9 cellular contexts compared by ENCODE assay signal in the genomic region with DNA sequence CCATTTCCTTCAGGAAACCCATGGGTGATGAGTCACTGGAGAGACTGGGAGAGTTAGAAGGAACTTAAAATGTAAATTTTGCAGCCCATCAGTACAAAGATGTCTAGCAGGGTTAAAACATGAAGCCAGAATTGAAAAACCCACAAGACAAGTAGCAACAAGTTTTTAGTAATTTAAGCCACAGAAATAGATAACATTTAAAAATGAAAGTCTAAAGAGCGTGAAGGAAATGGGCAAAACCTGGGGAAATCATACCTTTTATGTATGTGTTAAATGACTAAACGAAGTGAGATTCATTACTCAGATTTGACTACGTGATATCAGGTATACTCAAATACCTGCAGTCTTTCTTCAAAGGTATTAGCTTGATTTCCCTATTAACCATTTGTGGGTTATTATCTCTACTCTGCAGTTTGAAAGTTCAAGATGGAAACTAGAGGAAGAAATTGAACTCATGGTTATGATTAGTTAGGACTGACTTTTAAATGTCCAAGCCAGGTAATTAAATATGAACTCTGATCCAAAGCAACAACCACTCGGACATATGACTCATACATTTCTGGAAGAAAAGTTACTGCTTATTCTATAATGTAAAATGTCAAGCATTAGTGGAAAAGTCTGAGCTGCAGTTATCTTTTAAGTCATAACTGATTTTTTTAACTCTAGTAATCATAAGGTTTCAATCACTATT.
DNase-seq lines count a peak whose midpoint lies in the region; ATAC-seq and TF ChIP-seq lines count a peak whose summit lies in the region.
"Had no signal": no experiment of that assay in that cellular context is flagged by ENCODE, and none has a peak within 500 bp of the region (broad histone marks: within the 10 kb centered on the region; RNA-seq: fewer than 3 reads in every experiment).

No MANE protein-coding gene starts in this region.

- H4K20me1 ChIP-seq in SK-N-SH (ENCODE audit: insufficient read depth) = no peaks in the 10 kb centered on the region

- H2AFZ ChIP-seq in SK-N-SH (ENCODE audit: low read depth) = no peak overlapping the region; the same call in 1 of the 2 replicates

- H3K27ac ChIP-seq in SK-N-SH (ENCODE audit: low read depth in 2 of 2, low read length in 1 of 2) (peak overlapping the region; percentile 75 to 82), liver (ENCODE audit: low read depth in 1 of 2, low read length in 2 of 2) (peak overlapping the region; percentile 15 to 19), gastroesophageal sphincter (no peak overlapping the region)

- no peak for TF ChIP-seq RAD21 in SK-N-SH (IDR thresholded peaks at IDR 0.05; ENCODE audit: low read length)
- TF ChIP-seq RAD21 in liver (IDR thresholded peaks at IDR 0.05) = no peak

- H3K36me3 ChIP-seq in SK-N-SH (replicated peaks in 1 of 2; ENCODE audit: control insufficient read depth in 1 of 2, insufficient read depth in 2 of 2, low read length in 1 of 2) = no peaks in the 10 kb centered on the region
- H3K36me3 ChIP-seq in liver (ENCODE audit: control insufficient read depth in 4 of 4, insufficient read depth in 3 of 4, low read depth in 1 of 4, low read length in 3 of 4) = no peaks in the 10 kb centered on the region
- no peaks in the 10 kb centered on the region for H3K36me3 ChIP-seq in gastroesophageal sphincter

- H3K4me1 ChIP-seq in SK-N-SH (ENCODE audit: control insufficient read depth in 1 of 2, insufficient read depth in 2 of 2, low read depth in 1 of 2, low read length in 1 of 2) (peaks cover 23 to 36% of the 10 kb centered on the region in 2 experiments), liver (ENCODE audit: control insufficient read depth in 4 of 4, insufficient read depth in 4 of 4, low read length in 3 of 4) (peaks cover 15 to 88% (median 60%) of the 10 kb centered on the region in 4 donors), gastroesophageal sphincter (peaks cover 0 to 8% (median 0%) of the 10 kb centered on the region in 3 donors)

- TF ChIP-seq CTCF in SK-N-SH (IDR thresholded peaks at IDR 0.05) (no peak), liver (IDR thresholded peaks at IDR 0.05; ENCODE audit: low read depth, low read length, missing input control) (no peak), gastroesophageal sphincter (IDR thresholded peaks at IDR 0.05) (no peak)

- POLR2A ChIA-PET in SK-N-SH (lab: Yijun Ruan, JAX) = no interaction called here

- ATAC-seq in GM18505 (IDR thresholded peaks at IDR 0.05; ENCODE audit: unreplicated experiment) (peak; percentile 48), HG02623 (IDR thresholded peaks at IDR 0.05; ENCODE audit: unreplicated experiment) (peak; percentile 44), gastroesophageal sphincter (no peak)
- ATAC-seq: K562 had no signal

- H3K4me2 ChIP-seq in SK-N-SH = peak overlapping the region; percentile 32

- CTCF ChIA-PET in SK-N-SH (lab: Yijun Ruan, JAX) = no interaction called here

- H3K9me2 ChIP-seq in SK-N-SH = no peaks in the 10 kb centered on the region

- DNase-seq in SK-N-SH (no peak), NCI-H187 treated with DMSO at 0.1 percent for 48 hours (lab: John Stamatoyannopoulos, UW) (no peak), D341Med (ENCODE audit: low spot score) (no peak), putamen (ENCODE audit: low spot score) (no peak)

- H3K4me3 ChIP-seq in SK-N-SH (ENCODE audit: low read depth in 2 of 2, low read length in 1 of 2) = no peak overlapping the region; a peak in 1 of 4 replicates
- no peak overlapping the region for H3K4me3 ChIP-seq in liver (ENCODE audit: low read depth in 1 of 3, low read length in 3 of 3)
- H3K4me3 ChIP-seq in gastroesophageal sphincter = no peak overlapping the region
- H3K4me3 ChIP-seq: K562 had no signal

- TF ChIP-seq POLR2A in GM18505 (IDR thresholded peaks at IDR 0.05; ENCODE audit: borderline replicate concordance, extremely low read depth, insufficient read depth, insufficient read length) = no peak
- no peak for TF ChIP-seq POLR2A in gastroesophageal sphincter (IDR thresholded peaks at IDR 0.05)

- H3K9ac ChIP-seq in SK-N-SH (peak overlapping the region; percentile 2; the same call in 1 of the 2 replicates), liver (ENCODE audit: low read depth in 1 of 2, low read length in 2 of 2) (no peak overlapping the region)

- H3K27me3 ChIP-seq in SK-N-SH (ENCODE audit: insufficient read depth) = no peaks in the 10 kb centered on the region
- no peaks in the 10 kb centered on the region for H3K27me3 ChIP-seq in liver (ENCODE audit: control insufficient read depth in 4 of 4, insufficient read depth in 4 of 4, low read length in 3 of 4)
- no peaks in the 10 kb centered on the region for H3K27me3 ChIP-seq in gastroesophageal sphincter

- 56% methylated on average over 4 of the region's 4 CpGs for WGBS in SK-N-SH (ENCODE audit: low lambda C conversion rate)
- 71% methylated on average over 4 of the region's 4 CpGs for WGBS in liver
- 72% methylated on average over 4 of the region's 4 CpGs for WGBS in gastroesophageal sphincter (ENCODE audit: low coverage in 1 of 2), 2 donors

- H3K79me2 ChIP-seq in SK-N-SH (ENCODE audit: insufficient read depth) = no peaks in the 10 kb centered on the region

- H3F3A ChIP-seq in SK-N-SH (replicated peaks; ENCODE audit: insufficient read depth) = peaks cover 35% of the 10 kb centered on the region

- TF ChIP-seq EP300 in SK-N-SH (IDR thresholded peaks at IDR 0.05; ENCODE audit: borderline replicate concordance in 1 of 2, low read depth in 1 of 2, low read length in 1 of 2) (peak; percentile 71 to 86; a peak in 3 of 4 replicates), gastroesophageal sphincter (IDR thresholded peaks at IDR 0.05) (no peak)

- H3K9me3 ChIP-seq in SK-N-SH (no peaks in the 10 kb centered on the region), liver (ENCODE audit: control insufficient read depth in 4 of 4, low read length in 3 of 4) (no peaks in the 10 kb centered on the region), gastroesophageal sphincter (no peaks in the 10 kb centered on the region)

TF ChIP-seq in SK-N-SH, 30 proteins besides CTCF, POLR2A, EP300 and RAD21 (continues in another document):
- TF ChIP-seq TCF12 (IDR thresholded peaks at IDR 0.05) (peak; percentile 97), RCOR1 (IDR thresholded peaks at IDR 0.05; ENCODE audit: low read length) (no peak), GABPA (IDR thresholded peaks at IDR 0.05; ENCODE audit: low read depth) (no peak), RFX5 (IDR thresholded peaks at IDR 0.05; ENCODE audit: low read length) (no peak), NFIC (IDR thresholded peaks at IDR 0.05; ENCODE audit: borderline replicate concordance) (peak; percentile 51; the same call in 1 of the 2 replicates), RXRA (IDR thresholded peaks at IDR 0.05; ENCODE audit: borderline replicate concordance, low read depth) (peak; percentile 52; the same call in 1 of the 2 replicates), CHD2 (IDR thresholded peaks at IDR 0.05; ENCODE audit: low read length, partially characterized antibody) (no peak), TAF1 (IDR thresholded peaks at IDR 0.05; ENCODE audit: borderline replicate concordance, low read depth, low read length) (no peak), FOXM1 (IDR thresholded peaks at IDR 0.05; ENCODE audit: low read depth) (peak; percentile 58), FOXJ3 (CRISPR knock-in tag; IDR thresholded peaks at IDR 0.05) (no peak), YY1 (IDR thresholded peaks at IDR 0.05; ENCODE audit: low read depth) (no peak), MEF2A (IDR thresholded peaks at IDR 0.05; ENCODE audit: borderline replicate concordance, low read depth) (no peak), TEAD4 (IDR thresholded peaks at IDR 0.05; ENCODE audit: borderline replicate concordance, insufficient read depth) (0 out of 2 replicates have a peak, but pooled peaks have one; percentile 52), SMC3 (IDR thresholded peaks at IDR 0.05; ENCODE audit: low read depth, low read length) (no peak), POLR2AphosphoS5 (IDR thresholded peaks at IDR 0.05; ENCODE audit: low read depth, low read length) (peak; percentile 86), MXI1 (IDR thresholded peaks at IDR 0.05; ENCODE audit: low read depth, low read length) (no peak)

TF ChIP-seq in liver, 16 proteins besides CTCF, POLR2A, EP300 and RAD21:
- TF ChIP-seq JUND (IDR thresholded peaks at IDR 0.05) (peak in 1 of 2 donors; percentile 79), RXRA (IDR thresholded peaks at IDR 0.05) (peak in 1 of 2 donors; percentile 10), HNF4A (conservative IDR thresholded peaks at IDR 0.05) (peak in 1 of 2 donors; percentile 48), YY1 (IDR thresholded peaks at IDR 0.05) (no peak)
- TF ChIP-seq, protein P1, sequence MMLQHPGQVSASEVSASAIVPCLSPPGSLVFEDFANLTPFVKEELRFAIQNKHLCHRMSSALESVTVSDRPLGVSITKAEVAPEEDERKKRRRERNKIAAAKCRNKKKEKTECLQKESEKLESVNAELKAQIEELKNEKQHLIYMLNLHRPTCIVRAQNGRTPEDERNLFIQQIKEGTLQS (IDR thresholded peaks at IDR 0.05) = no peak
- TF ChIP-seq, protein P2, sequence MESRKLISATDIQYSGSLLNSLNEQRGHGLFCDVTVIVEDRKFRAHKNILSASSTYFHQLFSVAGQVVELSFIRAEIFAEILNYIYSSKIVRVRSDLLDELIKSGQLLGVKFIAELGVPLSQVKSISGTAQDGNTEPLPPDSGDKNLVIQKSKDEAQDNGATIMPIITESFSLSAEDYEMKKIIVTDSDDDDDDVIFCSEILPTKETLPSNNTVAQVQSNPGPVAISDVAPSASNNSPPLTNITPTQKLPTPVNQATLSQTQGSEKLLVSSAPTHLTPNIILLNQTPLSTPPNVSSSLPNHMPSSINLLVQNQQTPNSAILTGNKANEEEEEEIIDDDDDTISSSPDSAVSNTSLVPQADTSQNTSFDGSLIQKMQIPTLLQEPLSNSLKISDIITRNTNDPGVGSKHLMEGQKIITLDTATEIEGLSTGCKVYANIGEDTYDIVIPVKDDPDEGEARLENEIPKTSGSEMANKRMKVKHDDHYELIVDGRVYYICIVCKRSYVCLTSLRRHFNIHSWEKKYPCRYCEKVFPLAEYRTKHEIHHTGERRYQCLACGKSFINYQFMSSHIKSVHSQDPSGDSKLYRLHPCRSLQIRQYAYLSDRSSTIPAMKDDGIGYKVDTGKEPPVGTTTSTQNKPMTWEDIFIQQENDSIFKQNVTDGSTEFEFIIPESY (IDR thresholded peaks at IDR 0.05) = no peak

Comparison
In these comparisons a context has a peak if more than half of its experiments do, and no peak if none do; other contexts are left out.
1. H3K27ac ChIP-seq: peak in SK-N-SH (2 of 2) and liver (2 of 2); none in gastroesophageal sphincter (0 of 4).